In genomic region chr4:3803475-3803847, GRCh38 we compare ENCODE assay signal across 1 cellular context.
TF ChIP-seq lines count a peak whose summit lies in the region.

No MANE protein-coding gene starts in this region.

TF ChIP-seq in HepG2, 621 proteins besides CTCF, POLR2A, EP300 and RAD21 (continued from another document and continues in another):
- TF ChIP-seq, protein P1, sequence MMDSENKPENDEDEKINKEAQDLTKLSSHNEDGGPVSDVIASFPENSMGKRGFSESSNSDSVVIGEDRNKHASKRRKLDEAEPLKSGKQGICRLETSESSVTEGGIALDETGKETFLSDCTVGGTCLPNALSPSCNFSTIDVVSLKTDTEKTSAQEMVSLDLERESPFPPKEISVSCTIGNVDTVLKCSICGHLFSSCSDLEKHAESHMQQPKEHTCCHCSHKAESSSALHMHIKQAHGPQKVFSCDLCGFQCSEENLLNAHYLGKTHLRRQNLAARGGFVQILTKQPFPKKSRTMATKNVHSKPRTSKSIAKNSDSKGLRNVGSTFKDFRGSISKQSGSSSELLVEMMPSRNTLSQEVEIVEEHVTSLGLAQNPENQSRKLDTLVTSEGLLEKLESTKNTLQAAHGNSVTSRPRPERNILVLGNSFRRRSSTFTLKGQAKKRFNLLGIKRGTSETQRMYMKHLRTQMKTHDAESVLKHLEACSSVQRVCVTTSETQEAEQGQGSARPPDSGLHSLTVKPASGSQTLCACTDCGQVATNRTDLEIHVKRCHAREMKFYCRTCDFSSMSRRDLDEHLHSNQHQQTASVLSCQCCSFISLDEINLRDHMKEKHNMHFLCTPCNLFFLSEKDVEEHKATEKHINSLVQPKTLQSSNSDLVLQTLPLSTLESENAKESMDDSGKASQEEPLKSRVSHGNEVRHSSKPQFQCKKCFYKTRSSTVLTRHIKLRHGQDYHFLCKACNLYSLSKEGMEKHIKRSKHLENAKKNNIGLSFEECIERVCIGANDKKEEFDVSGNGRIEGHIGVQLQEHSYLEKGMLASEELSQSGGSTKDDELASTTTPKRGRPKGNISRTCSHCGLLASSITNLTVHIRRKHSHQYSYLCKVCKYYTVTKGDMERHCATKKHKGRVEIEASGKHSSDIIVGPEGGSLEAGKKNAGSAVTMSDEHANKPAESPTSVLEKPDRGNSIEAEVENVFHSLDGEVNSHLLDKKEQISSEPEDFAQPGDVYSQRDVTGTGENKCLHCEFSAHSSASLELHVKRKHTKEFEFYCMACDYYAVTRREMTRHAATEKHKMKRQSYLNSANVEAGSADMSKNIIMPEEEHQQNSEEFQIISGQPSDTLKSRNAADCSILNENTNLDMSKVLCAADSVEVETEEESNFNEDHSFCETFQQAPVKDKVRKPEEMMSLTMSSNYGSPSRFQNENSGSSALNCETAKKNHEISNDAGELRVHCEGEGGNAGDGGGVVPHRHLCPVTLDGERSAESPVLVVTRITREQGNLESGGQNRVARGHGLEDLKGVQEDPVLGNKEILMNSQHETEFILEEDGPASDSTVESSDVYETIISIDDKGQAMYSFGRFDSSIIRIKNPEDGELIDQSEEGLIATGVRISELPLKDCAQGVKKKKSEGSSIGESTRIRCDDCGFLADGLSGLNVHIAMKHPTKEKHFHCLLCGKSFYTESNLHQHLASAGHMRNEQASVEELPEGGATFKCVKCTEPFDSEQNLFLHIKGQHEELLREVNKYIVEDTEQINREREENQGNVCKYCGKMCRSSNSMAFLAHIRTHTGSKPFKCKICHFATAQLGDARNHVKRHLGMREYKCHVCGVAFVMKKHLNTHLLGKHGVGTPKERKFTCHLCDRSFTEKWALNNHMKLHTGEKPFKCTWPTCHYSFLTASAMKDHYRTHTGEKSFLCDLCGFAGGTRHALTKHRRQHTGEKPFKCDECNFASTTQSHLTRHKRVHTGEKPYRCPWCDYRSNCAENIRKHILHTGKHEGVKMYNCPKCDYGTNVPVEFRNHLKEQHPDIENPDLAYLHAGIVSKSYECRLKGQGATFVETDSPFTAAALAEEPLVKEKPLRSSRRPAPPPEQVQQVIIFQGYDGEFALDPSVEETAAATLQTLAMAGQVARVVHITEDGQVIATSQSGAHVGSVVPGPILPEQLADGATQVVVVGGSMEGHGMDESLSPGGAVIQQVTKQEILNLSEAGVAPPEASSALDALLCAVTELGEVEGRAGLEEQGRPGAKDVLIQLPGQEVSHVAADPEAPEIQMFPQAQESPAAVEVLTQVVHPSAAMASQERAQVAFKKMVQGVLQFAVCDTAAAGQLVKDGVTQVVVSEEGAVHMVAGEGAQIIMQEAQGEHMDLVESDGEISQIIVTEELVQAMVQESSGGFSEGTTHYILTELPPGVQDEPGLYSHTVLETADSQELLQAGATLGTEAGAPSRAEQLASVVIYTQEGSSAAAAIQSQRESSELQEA (CRISPR knock-in tag; IDR thresholded peaks at IDR 0.05; ENCODE audit: not compliant biosample characterization), result no peak
- no peak for TF ChIP-seq ZNF644 (CRISPR knock-in tag; IDR thresholded peaks at IDR 0.05; ENCODE audit: low read depth)
- no peak for TF ChIP-seq ZHX1 (CRISPR knock-in tag; IDR thresholded peaks at IDR 0.05; ENCODE audit: low read depth)
- no peak for TF ChIP-seq SMC3 (IDR thresholded peaks at IDR 0.05; ENCODE audit: low read length)
- TF ChIP-seq ZKSCAN8 (CRISPR knock-in tag; IDR thresholded peaks at IDR 0.05; ENCODE audit: borderline replicate concordance), result no peak
- TF ChIP-seq PBX3 (CRISPR knock-in tag; IDR thresholded peaks at IDR 0.05; ENCODE audit: borderline replicate concordance), result no peak
- TF ChIP-seq SP4 (CRISPR knock-in tag; IDR thresholded peaks at IDR 0.05), result no peak
- TF ChIP-seq NFYC (CRISPR knock-in tag; IDR thresholded peaks at IDR 0.05), result no peak
- no peak for TF ChIP-seq IKZF1 (IDR thresholded peaks at IDR 0.05)
- 0 out of 2 replicates have a peak, but pooled peaks have one; percentile 41 for TF ChIP-seq TBX2 (CRISPR knock-in tag; IDR thresholded peaks at IDR 0.05; ENCODE audit: borderline replicate concordance)
- TF ChIP-seq NFKBIZ (CRISPR knock-in tag; IDR thresholded peaks at IDR 0.05), result no peak
- no peak for TF ChIP-seq ZNF570 (CRISPR knock-in tag; IDR thresholded peaks at IDR 0.05; ENCODE audit: borderline replicate concordance)
- TF ChIP-seq, protein P2, sequence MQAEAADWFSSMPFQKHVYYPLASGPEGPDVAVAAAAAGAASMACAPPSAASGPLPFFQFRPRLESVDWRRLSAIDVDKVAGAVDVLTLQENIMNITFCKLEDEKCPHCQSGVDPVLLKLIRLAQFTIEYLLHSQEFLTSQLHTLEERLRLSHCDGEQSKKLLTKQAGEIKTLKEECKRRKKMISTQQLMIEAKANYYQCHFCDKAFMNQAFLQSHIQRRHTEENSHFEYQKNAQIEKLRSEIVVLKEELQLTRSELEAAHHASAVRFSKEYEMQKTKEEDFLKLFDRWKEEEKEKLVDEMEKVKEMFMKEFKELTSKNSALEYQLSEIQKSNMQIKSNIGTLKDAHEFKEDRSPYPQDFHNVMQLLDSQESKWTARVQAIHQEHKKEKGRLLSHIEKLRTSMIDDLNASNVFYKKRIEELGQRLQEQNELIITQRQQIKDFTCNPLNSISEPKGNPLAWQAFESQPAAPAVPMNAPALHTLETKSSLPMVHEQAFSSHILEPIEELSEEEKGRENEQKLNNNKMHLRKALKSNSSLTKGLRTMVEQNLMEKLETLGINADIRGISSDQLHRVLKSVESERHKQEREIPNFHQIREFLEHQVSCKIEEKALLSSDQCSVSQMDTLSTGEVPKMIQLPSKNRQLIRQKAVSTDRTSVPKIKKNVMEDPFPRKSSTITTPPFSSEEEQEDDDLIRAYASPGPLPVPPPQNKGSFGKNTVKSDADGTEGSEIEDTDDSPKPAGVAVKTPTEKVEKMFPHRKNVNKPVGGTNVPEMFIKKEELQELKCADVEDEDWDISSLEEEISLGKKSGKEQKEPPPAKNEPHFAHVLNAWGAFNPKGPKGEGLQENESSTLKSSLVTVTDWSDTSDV (CRISPR knock-in tag; IDR thresholded peaks at IDR 0.05), result no peak
- 0 out of 2 replicates have a peak, but pooled peaks have one; percentile 51 for TF ChIP-seq KDM3A (CRISPR knock-in tag; IDR thresholded peaks at IDR 0.05; ENCODE audit: low read depth)
- TF ChIP-seq HOXA5 (CRISPR knock-in tag; IDR thresholded peaks at IDR 0.05), result no peak
- TF ChIP-seq NFKB2 (CRISPR knock-in tag; IDR thresholded peaks at IDR 0.05; ENCODE audit: borderline replicate concordance), result no peak
- TF ChIP-seq, protein P3, sequence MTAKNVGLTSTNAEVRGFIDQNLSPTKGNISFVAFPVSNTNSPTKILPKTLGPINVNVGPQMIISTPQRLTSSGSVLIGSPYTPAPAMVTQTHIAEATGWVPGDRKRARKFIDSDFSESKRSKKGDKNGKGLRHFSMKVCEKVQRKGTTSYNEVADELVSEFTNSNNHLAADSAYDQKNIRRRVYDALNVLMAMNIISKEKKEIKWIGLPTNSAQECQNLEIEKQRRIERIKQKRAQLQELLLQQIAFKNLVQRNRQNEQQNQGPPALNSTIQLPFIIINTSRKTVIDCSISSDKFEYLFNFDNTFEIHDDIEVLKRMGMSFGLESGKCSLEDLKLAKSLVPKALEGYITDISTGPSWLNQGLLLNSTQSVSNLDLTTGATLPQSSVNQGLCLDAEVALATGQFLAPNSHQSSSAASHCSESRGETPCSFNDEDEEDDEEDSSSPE (CRISPR knock-in tag; IDR thresholded peaks at IDR 0.05), result no peak
- TF ChIP-seq ZNF3 (CRISPR knock-in tag; IDR thresholded peaks at IDR 0.05), result no peak
- TF ChIP-seq ONECUT2 (CRISPR knock-in tag; IDR thresholded peaks at IDR 0.05), result no peak
- TF ChIP-seq NFIB (CRISPR knock-in tag; IDR thresholded peaks at IDR 0.05; ENCODE audit: borderline replicate concordance), result no peak
- no peak for TF ChIP-seq BCLAF1 (IDR thresholded peaks at IDR 0.05)
- no peak for TF ChIP-seq ZNF530 (CRISPR knock-in tag; IDR thresholded peaks at IDR 0.05; ENCODE audit: low read depth)
- 0 out of 2 replicates have a peak, but pooled peaks have one; percentile 19 for TF ChIP-seq NR2C2 (CRISPR knock-in tag; IDR thresholded peaks at IDR 0.05; ENCODE audit: borderline replicate concordance)
- TF ChIP-seq MYNN (CRISPR knock-in tag; IDR thresholded peaks at IDR 0.05; ENCODE audit: low read depth), result no peak
- no peak for TF ChIP-seq ZNF781 (CRISPR knock-in tag; IDR thresholded peaks at IDR 0.05; ENCODE audit: borderline replicate concordance, not compliant biosample characterization)
- TF ChIP-seq ZNF12 (CRISPR knock-in tag; IDR thresholded peaks at IDR 0.05), result no peak
- no peak for TF ChIP-seq HOXA3 (CRISPR knock-in tag; IDR thresholded peaks at IDR 0.05)
- TF ChIP-seq SMAD1 (CRISPR knock-in tag; IDR thresholded peaks at IDR 0.05; ENCODE audit: borderline replicate concordance, low read depth), result no peak
- TF ChIP-seq ELF1 (CRISPR knock-in tag; IDR thresholded peaks at IDR 0.05), result no peak
- TF ChIP-seq TSC22D2 (CRISPR knock-in tag; IDR thresholded peaks at IDR 0.05; ENCODE audit: borderline replicate concordance), result no peak
- no peak for TF ChIP-seq HCFC1 (IDR thresholded peaks at IDR 0.05; ENCODE audit: low read depth, low read length)
- no peak for TF ChIP-seq ZNF292 (CRISPR knock-in tag; IDR thresholded peaks at IDR 0.05; ENCODE audit: borderline replicate concordance, low read depth)
